Comparison of ENCODE assay signal across 24 cellular contexts in the genomic region with DNA sequence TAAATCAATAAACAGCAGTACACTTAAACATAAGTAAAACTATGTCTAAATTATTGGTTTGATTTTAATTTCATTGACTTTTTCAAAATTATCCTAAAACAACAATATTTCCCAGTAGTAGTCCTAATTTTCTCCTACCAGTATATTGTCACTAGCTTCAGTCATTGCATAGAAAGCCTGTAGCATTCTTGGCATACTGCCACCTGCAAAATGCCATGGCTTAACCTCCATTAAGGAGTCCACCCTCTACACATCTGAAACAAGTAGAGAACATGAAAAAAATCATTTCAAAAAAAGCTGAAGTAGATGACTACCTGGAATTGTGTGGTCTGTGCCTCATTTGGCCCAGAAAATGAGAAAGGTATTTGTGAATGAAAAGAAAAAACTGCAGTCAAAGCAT.
"Had no signal": no experiment of that assay in that cellular context is flagged by ENCODE, and none has a peak within 500 bp of the region (broad histone marks: within the 10 kb centered on the region; RNA-seq: fewer than 3 reads in every experiment).

No MANE protein-coding gene starts in this region.

- DNase-seq: activated B cell treated with CpG ODN at 0.5 μM for 24 hours; activated CD4-positive, alpha-beta T cell treated with anti-CD3 and anti-CD28 coated beads for 4 hours; activated CD4-positive, alpha-beta T cell treated with anti-CD3 and anti-CD28 coated beads, Interleukin-2, amount 50 U/mL, for 48 hours; activated CD8-positive, alpha-beta memory T cell treated with anti-CD3 and anti-CD28 coated beads, Interleukin-2, amount 50 U/mL, for 48 hours; activated effector memory CD4-positive, alpha-beta T cell treated with Interleukin-2 at 50 U/mL for 16 hours; activated naive CD4-positive, alpha-beta T cell treated with anti-CD3 and anti-CD28 coated beads for 36 hours; activated naive CD8-positive, alpha-beta T cell treated with anti-CD3 and anti-CD28 coated beads, Interleukin-2, amount 10 ng/mL, durations not matched to agents 7 days and 5 days; activated T-cell treated with anti-CD3 and anti-CD28 coated beads, Interleukin-2, amount 50 U/mL, for 72 hours; caudate nucleus; effector memory CD4-positive, alpha-beta T cell; foreskin melanocyte; kidney; lower lobe of right lung; mesendoderm; naive B cell; occipital lobe; stimulated activated CD4-positive, alpha-beta T cell treated with anti-CD3 and anti-CD28 coated beads, Interleukin-2, amount 100 ng/mL, for 48 hours; stimulated activated CD8-positive, alpha-beta memory T cell treated with anti-CD3 and anti-CD28 coated beads, Interleukin-4, amount 100 ng/mL, for 48 hours; stimulated activated naive CD4-positive, alpha-beta T cell; T-helper 9 cell; testis had no signal

- H3K4me1 ChIP-seq: lower lobe of right lung, testis, vagina had no signal

- ATAC-seq: activated T-cell treated with anti-CD3 and anti-CD28 coated beads, Interleukin-2, amount 50 U/mL, for 72 hours; left lobe of liver; lower lobe of right lung; sciatic nerve had no signal

- H3K9me3 ChIP-seq: lower lobe of right lung, testis, vagina had no signal

- H3K27me3 ChIP-seq: testis, vagina had no signal

- H3K36me3 ChIP-seq: lower lobe of right lung, vagina had no signal

- H3K27ac ChIP-seq: lower lobe of right lung, testis, vagina had no signal

- H3K4me3 ChIP-seq: lower lobe of right lung, testis, vagina had no signal
